ENCODE assay signal across 9 cellular contexts in genomic region chr12:27142102-27142721, GRCh38. TPM values are rescaled to one million over a fixed set of nuclear protein-coding genes. Genes with fewer than 3 reads are reported as not detected.
DNase-seq lines count a peak whose midpoint lies in the region; ATAC-seq, FAIRE-seq and TF ChIP-seq lines count a peak whose summit lies in the region.
"Had no signal": no experiment of that assay in that cellular context is flagged by ENCODE, and none has a peak within 500 bp of the region (broad histone marks: within the 10 kb centered on the region; RNA-seq: fewer than 3 reads in every experiment).

No MANE protein-coding gene starts in this region.

- peak overlapping the region; percentile 57 for H3K27ac Mint-ChIP-seq in activated T-cell treated with anti-CD3 and anti-CD28 coated beads, Interleukin-2, amount 50 U/mL, for 72 hours
- H3K27ac Mint-ChIP-seq: activated naive CD4-positive, alpha-beta T cell treated with anti-CD3 and anti-CD28 coated beads, Interleukin-2, amount 50 U/mL, for 24 hours had no signal

- H3K36me3 Mint-ChIP-seq in activated T-cell treated with anti-CD3 and anti-CD28 coated beads, Interleukin-2, amount 50 U/mL, for 72 hours (ENCODE audit: insufficient read depth in 2 of 2): peaks cover 0 to 2% of the 10 kb centered on the region in 2 donors

- H3K4me3 Mint-ChIP-seq in activated T-cell treated with anti-CD3 and anti-CD28 coated beads, Interleukin-2, amount 50 U/mL, for 72 hours: no peak overlapping the region
- H3K4me3 Mint-ChIP-seq: activated naive CD4-positive, alpha-beta T cell treated with anti-CD3 and anti-CD28 coated beads, Interleukin-2, amount 50 U/mL, for 24 hours had no signal

- FAIRE-seq in D721Med (lab: Jason Lieb, UNC): no peak

- no peaks in the 10 kb centered on the region for H3K27me3 Mint-ChIP-seq in activated T-cell treated with anti-CD3 and anti-CD28 coated beads, Interleukin-2, amount 50 U/mL, for 72 hours (ENCODE audit: low read depth)
- H3K27me3 Mint-ChIP-seq: activated naive CD4-positive, alpha-beta T cell treated with anti-CD3 and anti-CD28 coated beads, Interleukin-2, amount 50 U/mL, for 24 hours had no signal

- DNase-seq in D721Med (ENCODE audit: insufficient read length, low spot score) (peak; percentile 35), HK-2 (ENCODE audit: unreplicated experiment) (peak; percentile 35), NCI-H82 (lab: John Stamatoyannopoulos, UW) (peak; percentile 93), fibroblast of villous mesenchyme (ENCODE audit: low read depth) (peak; percentile 87), nucleus accumbens (lab: John Stamatoyannopoulos, UW) (peak in 34 of 56 donors; percentile 0 to 67 (median 16))
- peak; percentile 47 to 59 for DNase-seq in activated T-cell treated with anti-CD3 and anti-CD28 coated beads, Interleukin-2, amount 50 U/mL, for 72 hours

- H3K4me1 Mint-ChIP-seq in activated T-cell treated with anti-CD3 and anti-CD28 coated beads, Interleukin-2, amount 50 U/mL, for 72 hours (ENCODE audit: low read depth): peaks cover 22% of the 10 kb centered on the region

- peak; percentile 56 to 64 for ATAC-seq in activated T-cell treated with anti-CD3 and anti-CD28 coated beads, Interleukin-2, amount 50 U/mL, for 72 hours (replicated peaks in 1 of 2)
- ATAC-seq in HG03139 (IDR thresholded peaks at IDR 0.05; ENCODE audit: unreplicated experiment) (no peak), HG02852 (IDR thresholded peaks at IDR 0.05; ENCODE audit: unreplicated experiment) (no peak)

- TF ChIP-seq CTCF in D721Med (IDR thresholded peaks at IDR 0.05; ENCODE audit: insufficient read depth, missing control alignments) (peak; percentile 86), fibroblast of villous mesenchyme (IDR thresholded peaks at IDR 0.05; ENCODE audit: insufficient read depth, low read depth, low read length) (peak; percentile 95)

- peaks cover 0 to 2% of the 10 kb centered on the region in 2 donors for H3K9me3 Mint-ChIP-seq in activated T-cell treated with anti-CD3 and anti-CD28 coated beads, Interleukin-2, amount 50 U/mL, for 72 hours
- H3K9me3 Mint-ChIP-seq: activated naive CD4-positive, alpha-beta T cell treated with anti-CD3 and anti-CD28 coated beads, Interleukin-2, amount 50 U/mL, for 24 hours had no signal

- H3K4me3 ChIP-seq in fibroblast of villous mesenchyme (ENCODE audit: low read depth, low read length): no peak overlapping the region

RNA-seq across cellular contexts. Expression of gene C12orf71, which starts 59.8 kb away (rescaled TPM):
- not detected for total RNA-seq in activated T-cell treated with anti-CD3 and anti-CD28 coated beads, Interleukin-2, amount 50 U/mL, for 72 hours
- total RNA-seq in fibroblast of villous mesenchyme: not detected in 2 replicates

Comparison
In these comparisons a context has a peak if more than half of its experiments do, and no peak if none do; other contexts are left out.
1. DNase-seq: peak in every context shown above with its lines; median percentile 93 in NCI-H82; 87 in fibroblast of villous mesenchyme; 53 in activated T-cell treated with anti-CD3 and anti-CD28 coated beads, Interleukin-2, amount 50 U/mL, for 72 hours; 35 in D721Med; 35 in HK-2; 16 in nucleus accumbens.
2. ATAC-seq: peak in activated T-cell treated with anti-CD3 and anti-CD28 coated beads, Interleukin-2, amount 50 U/mL, for 72 hours (2 of 2); none in HG03139 (single experiment) and HG02852 (single experiment).